1 cellular context compared by ENCODE assay signal in genomic region chr5:107869459-107870115, GRCh38.
TF ChIP-seq lines count a peak whose summit lies in the region.

No MANE protein-coding gene starts in this region.

TF ChIP-seq in SK-N-SH, 30 proteins besides CTCF, POLR2A, EP300 and RAD21 (continued from another document):
- TF ChIP-seq ZBTB33 (IDR thresholded peaks at IDR 0.05; ENCODE audit: borderline replicate concordance, low read depth) (0 out of 2 replicates have a peak, but pooled peaks have one; percentile 30), SMC3 (IDR thresholded peaks at IDR 0.05; ENCODE audit: low read depth, low read length) (no peak), TCF12 (IDR thresholded peaks at IDR 0.05) (peak; percentile 61), TEAD4 (IDR thresholded peaks at IDR 0.05; ENCODE audit: borderline replicate concordance, insufficient read depth) (no peak; the same call in 1 of the 2 replicates), CHD2 (IDR thresholded peaks at IDR 0.05; ENCODE audit: low read length, partially characterized antibody) (no peak), FOXM1 (IDR thresholded peaks at IDR 0.05; ENCODE audit: low read depth) (no peak), GATA2 (CRISPR knock-in tag; IDR thresholded peaks at IDR 0.05) (no peak), POLR2AphosphoS5 (IDR thresholded peaks at IDR 0.05; ENCODE audit: low read depth, low read length) (0 out of 2 replicates have a peak, but pooled peaks have one; percentile 27), JUND (IDR thresholded peaks at IDR 0.05) (peak; percentile 81), FOXJ3 (CRISPR knock-in tag; IDR thresholded peaks at IDR 0.05) (no peak), TAF1 (IDR thresholded peaks at IDR 0.05; ENCODE audit: borderline replicate concordance, low read depth, low read length) (no peak), MEF2A (IDR thresholded peaks at IDR 0.05; ENCODE audit: borderline replicate concordance, low read depth) (no peak), FOSL2 (IDR thresholded peaks at IDR 0.05; ENCODE audit: borderline replicate concordance, low read depth) (peak; percentile 87)
- TF ChIP-seq, protein P1, sequence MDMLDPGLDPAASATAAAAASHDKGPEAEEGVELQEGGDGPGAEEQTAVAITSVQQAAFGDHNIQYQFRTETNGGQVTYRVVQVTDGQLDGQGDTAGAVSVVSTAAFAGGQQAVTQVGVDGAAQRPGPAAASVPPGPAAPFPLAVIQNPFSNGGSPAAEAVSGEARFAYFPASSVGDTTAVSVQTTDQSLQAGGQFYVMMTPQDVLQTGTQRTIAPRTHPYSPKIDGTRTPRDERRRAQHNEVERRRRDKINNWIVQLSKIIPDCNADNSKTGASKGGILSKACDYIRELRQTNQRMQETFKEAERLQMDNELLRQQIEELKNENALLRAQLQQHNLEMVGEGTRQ (IDR thresholded peaks at IDR 0.05; ENCODE audit: borderline replicate concordance, low read depth, low read length), result no peak
- TF ChIP-seq, protein P2, sequence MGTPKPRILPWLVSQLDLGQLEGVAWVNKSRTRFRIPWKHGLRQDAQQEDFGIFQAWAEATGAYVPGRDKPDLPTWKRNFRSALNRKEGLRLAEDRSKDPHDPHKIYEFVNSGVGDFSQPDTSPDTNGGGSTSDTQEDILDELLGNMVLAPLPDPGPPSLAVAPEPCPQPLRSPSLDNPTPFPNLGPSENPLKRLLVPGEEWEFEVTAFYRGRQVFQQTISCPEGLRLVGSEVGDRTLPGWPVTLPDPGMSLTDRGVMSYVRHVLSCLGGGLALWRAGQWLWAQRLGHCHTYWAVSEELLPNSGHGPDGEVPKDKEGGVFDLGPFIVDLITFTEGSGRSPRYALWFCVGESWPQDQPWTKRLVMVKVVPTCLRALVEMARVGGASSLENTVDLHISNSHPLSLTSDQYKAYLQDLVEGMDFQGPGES (IDR thresholded peaks at IDR 0.05; ENCODE audit: low read depth, low read length), result no peak
